ENCODE assay signal across 7 cellular contexts in genomic region chr16:1331712-1332617, GRCh38. TPM values are rescaled to one million over a fixed set of nuclear protein-coding genes. Genes with fewer than 3 reads are reported as not detected.
DNase-seq lines count a peak whose midpoint lies in the region; ATAC-seq, FAIRE-seq and TF ChIP-seq lines count a peak whose summit lies in the region.

No MANE protein-coding gene starts in this region.

- H3K36me3 ChIP-seq in GM06990 (ENCODE audit: control insufficient read depth, insufficient read depth, low read length): no peaks in the 10 kb centered on the region; the same call in 1 of the 2 replicates
- H3K36me3 ChIP-seq in PC-3 (ENCODE audit: low read depth, low read length): no peaks in the 10 kb centered on the region
- no peaks in the 10 kb centered on the region for H3K36me3 ChIP-seq in K562 (ENCODE audit: control insufficient read depth, insufficient read depth, low read length)

- CTCF ChIA-PET in PC-3 (lab: Charles Lee) (no interaction called here), K562 (lab: Yijun Ruan, JAX; ENCODE audit: low intra/inter-chr PET ratio) (no interaction called here)

- no peak for TF ChIP-seq RAD21 in K562 (CRISPR knock-in tag; conservative IDR thresholded peaks at IDR 0.05 in 1 of 2, IDR thresholded peaks at IDR 0.05 in 1 of 2)

- no peaks in the 10 kb centered on the region for H3K9me3 Mint-ChIP-seq in immature natural killer cell
- no peaks in the 10 kb centered on the region for H3K9me3 Mint-ChIP-seq in stimulated activated naive CD8-positive, alpha-beta T cell treated with anti-CD3 and anti-CD28 coated beads, Interleukin-15, Interleukin-2, amounts not matched to agents 100 ng/mL and 50 ng/mL, for 24 hours

- peak overlapping the region; percentile 81 to 95 (median 91) for H3K27ac Mint-ChIP-seq in immature natural killer cell
- H3K27ac Mint-ChIP-seq in stimulated activated naive CD8-positive, alpha-beta T cell treated with anti-CD3 and anti-CD28 coated beads, Interleukin-15, Interleukin-2, amounts not matched to agents 100 ng/mL and 50 ng/mL, for 24 hours: no peak overlapping the region

- no peaks in the 10 kb centered on the region for H3K36me3 Mint-ChIP-seq in immature natural killer cell
- H3K36me3 Mint-ChIP-seq in stimulated activated naive CD8-positive, alpha-beta T cell treated with anti-CD3 and anti-CD28 coated beads, Interleukin-15, Interleukin-2, amounts not matched to agents 100 ng/mL and 50 ng/mL, for 24 hours (ENCODE audit: low read depth): no peaks in the 10 kb centered on the region

- in situ Hi-C loops in K562 (cut with MboI): no loop called here

- BruUV-seq in PC-3 (replicated peaks; lab: Mats Ljungman, UMichigan) (no TSS peak), K562 (replicated peaks; lab: Mats Ljungman, UMichigan) (no TSS peak)

- H4K20me1 ChIP-seq in PC-3 (ENCODE audit: low read length) (no peaks in the 10 kb centered on the region), K562 (replicated peaks; ENCODE audit: control insufficient read depth, insufficient read depth, low read length) (0 out of 2 replicates have a peak, but pooled peaks cover 9% of the 10 kb centered on the region)

- DNase-seq in GM06990 (ENCODE audit: extremely low read depth, insufficient read length) (peak; percentile 59), PC-3 (peak; percentile 55), K562 (ENCODE audit: extremely low read depth in 1 of 4, low spot score in 3 of 4) (peak; percentile 74 to 91 (median 82)), immature natural killer cell (peak; percentile 80 to 88 (median 85)), NCI-H187 treated with DMSO at 0.1 percent for 48 hours (lab: John Stamatoyannopoulos, UW) (no peak)

- no peak overlapping the region for H3K27ac ChIP-seq in PC-3 (ENCODE audit: low read length)
- peak overlapping the region; percentile 90 for H3K27ac ChIP-seq in K562 (ENCODE audit: extremely low read depth, low read depth, low read length)

- H3K79me2 ChIP-seq in PC-3 (ENCODE audit: low read length) (no peaks in the 10 kb centered on the region), K562 (ENCODE audit: control insufficient read depth, insufficient read depth, low read length) (no peaks in the 10 kb centered on the region)

- peaks cover 3% of the 10 kb centered on the region; the same call in 1 of the 2 replicates for H3K27me3 ChIP-seq in GM06990 (replicated peaks; ENCODE audit: control insufficient read depth, insufficient read depth, low read length)
- no peaks in the 10 kb centered on the region for H3K27me3 ChIP-seq in PC-3 (ENCODE audit: low read length)
- peaks cover 6 to 19% of the 10 kb centered on the region in 2 experiments; a peak in 3 of 5 replicates for H3K27me3 ChIP-seq in K562 (ENCODE audit: control insufficient read depth in 2 of 2, insufficient read depth in 2 of 2, low read length in 2 of 2)

- H3K9ac ChIP-seq in PC-3 (ENCODE audit: low read length) (no peak overlapping the region), K562 (ENCODE audit: insufficient read depth in 1 of 2, low read depth in 2 of 2, low read length in 2 of 2) (peak overlapping the region; percentile 77 to 80)

- WGBS in K562 (ENCODE audit: insufficient coverage, low coverage, missing lambda C conversion rate): 36% methylated on average over 30 of the region's 34 CpGs

- peak; percentile 93 for FAIRE-seq in K562 (lab: Jason Lieb, UNC)

- H3K4me1 ChIP-seq in PC-3 (ENCODE audit: insufficient read depth, low read length) (peaks cover 12% of the 10 kb centered on the region; the same call in 1 of the 2 replicates), K562 (replicated peaks in 1 of 2; ENCODE audit: control insufficient read depth in 2 of 2, insufficient read depth in 2 of 2, low read length in 2 of 2) (peaks cover 17 to 74% of the 10 kb centered on the region in 2 experiments)

- H3K27me3 Mint-ChIP-seq in immature natural killer cell (ENCODE audit: low read depth in 3 of 3): peaks cover 4 to 12% (median 10%) of the 10 kb centered on the region in 3 donors
- peaks cover 22% of the 10 kb centered on the region for H3K27me3 Mint-ChIP-seq in stimulated activated naive CD8-positive, alpha-beta T cell treated with anti-CD3 and anti-CD28 coated beads, Interleukin-15, Interleukin-2, amounts not matched to agents 100 ng/mL and 50 ng/mL, for 24 hours

- H3K4me2 ChIP-seq in PC-3 (ENCODE audit: low read length) (peak overlapping the region; percentile 62), K562 (ENCODE audit: insufficient read depth, low read length) (peak overlapping the region; percentile 77)

- ATAC-seq in HG02884 (IDR thresholded peaks at IDR 0.05; ENCODE audit: unreplicated experiment): peak; percentile 50
- peak; percentile 65 for ATAC-seq in PC-3
- peak; percentile 81 for ATAC-seq in K562

- no peaks in the 10 kb centered on the region for H3K9me3 ChIP-seq in PC-3 (ENCODE audit: low read length)
- 0 out of 2 replicates have a peak, but pooled peaks cover 4% of the 10 kb centered on the region for H3K9me3 ChIP-seq in K562 (replicated peaks; ENCODE audit: control insufficient read depth, insufficient read depth, low read depth, low read length)

- peak; percentile 41 for TF ChIP-seq EP300 in K562 (IDR thresholded peaks at IDR 0.05; ENCODE audit: low read length)

- H3K9me1 ChIP-seq in K562 (ENCODE audit: control insufficient read depth, insufficient read depth, low read length): no peaks in the 10 kb centered on the region

- H3K4me3 ChIP-seq in GM06990 (replicated peaks; ENCODE audit: low read depth, low read length) (peak overlapping the region; percentile 36), PC-3 (ENCODE audit: low read length) (peak overlapping the region; percentile 26; the same call in 1 of the 2 replicates), K562 (peak overlapping the region; percentile 31)

- POLR2A ChIA-PET in PC-3 (lab: Charles Lee; ENCODE audit: unreplicated experiment): no interaction called here
- POLR2A ChIA-PET in K562 (lab: Yijun Ruan, JAX): interaction anchor here (0.5 to 2.0 kb wide), 13 partner anchors 11 to 906 kb away, joined by 3 to 15 read pairs (median 3); partner anchors contain the start of genes TRAF7 and UBE2I

- no peaks in the 10 kb centered on the region for H3K9me2 ChIP-seq in PC-3 (replicated peaks; ENCODE audit: low read length)

- H3K4me3 Mint-ChIP-seq in immature natural killer cell: peak overlapping the region; percentile 80 to 87 (median 86)
- H3K4me3 Mint-ChIP-seq in stimulated activated naive CD8-positive, alpha-beta T cell treated with anti-CD3 and anti-CD28 coated beads, Interleukin-15, Interleukin-2, amounts not matched to agents 100 ng/mL and 50 ng/mL, for 24 hours: peak overlapping the region; percentile 61

- intact Hi-C loops in PC-3 (cut with micrococcal nuclease) (no loop called here), K562 (cut with micrococcal nuclease) (loop anchor here (2.0 kb wide), 1 partner anchor 23 kb away; the partner anchor contains the start of gene UBE2I)

- peaks cover 19% of the 10 kb centered on the region in 2 donors for H3K4me1 Mint-ChIP-seq in immature natural killer cell
- H3K4me1 Mint-ChIP-seq in stimulated activated naive CD8-positive, alpha-beta T cell treated with anti-CD3 and anti-CD28 coated beads, Interleukin-15, Interleukin-2, amounts not matched to agents 100 ng/mL and 50 ng/mL, for 24 hours (ENCODE audit: low read depth): peaks cover 14% of the 10 kb centered on the region

- no peaks in the 10 kb centered on the region for H3F3A ChIP-seq in PC-3 (ENCODE audit: low read length, unreplicated experiment)

- H2AFZ ChIP-seq in PC-3 (ENCODE audit: low read length) (peak overlapping the region; percentile 45), K562 (ENCODE audit: low read depth, low read length) (peak overlapping the region; percentile 86)

- TF ChIP-seq CTCF in GM06990 (IDR thresholded peaks at IDR 0.05; ENCODE audit: insufficient read depth, low read length, poor library complexity, severe bottlenecking) (no peak), PC-3 (conservative IDR thresholded peaks at IDR 0.05; ENCODE audit: low read depth, low read length) (no peak), K562 (IDR thresholded peaks at IDR 0.05 in 2 of 3, conservative IDR thresholded peaks at IDR 0.05 in 1 of 3; ENCODE audit: insufficient read depth in 2 of 3, low read depth in 1 of 3, low read length in 3 of 3) (no peak)

- TF ChIP-seq POLR2A in K562 (conservative IDR thresholded peaks at IDR 0.05): peak; percentile 70

RNA-seq across cellular contexts. Expression of gene BAIAP3, which starts 1.5 kb away (rescaled TPM):
- 13.1 and 18.2 TPM in 2 replicates for total RNA-seq in PC-3 (2014; rRNA removed)
- 10.8 and 42.1 TPM in 2 replicates for total RNA-seq in K562 (2011; cell fraction: chromatin; rRNA removed; ENCODE audit: low replicate concordance)
- 29.0 and 32.5 TPM in 2 replicates for total RNA-seq in K562 (2011; cell fraction: nucleolus; rRNA removed)
- total RNA-seq in K562 (2011; cell fraction: nucleoplasm; rRNA removed): 13.0 and 13.4 TPM in 2 replicates
- 2.3 and 4.5 TPM in 2 replicates for total RNA-seq in K562 (2014; rRNA removed)
- total RNA-seq in K562 (2014; rRNA removed; fragmentation: Illumina TruSeq; extraction: Trizol): 0.06 and 0.18 TPM in 2 replicates
- total RNA-seq in K562 (2015; rRNA removed; fragmentation: Illumina TruSeq; extraction: Trizol): 0.33 and 1.2 TPM in 2 replicates
- total RNA-seq in K562 (2021): 3.3 and 3.4 TPM in 2 replicates
- polyA plus RNA-seq in K562 (2011; rRNA removed): 0.81 and 1.8 TPM in 2 replicates
- 0.55 and 1.9 TPM in 2 replicates for polyA plus RNA-seq in K562 (2011; cell fraction: cytosol; rRNA removed)
- 15.2 and 24.6 TPM in 2 replicates for polyA plus RNA-seq in K562 (2011; cell fraction: nucleus; rRNA removed)
- polyA plus RNA-seq in K562 (2012): 3.2 and 13.5 TPM in 2 replicates
- 0.34 and 1.1 TPM in 2 replicates for polyA plus RNA-seq in K562 (2014; fragmentation: Illumina TruSeq; extraction: Trizol)
- polyA plus RNA-seq in K562 (2014; fragmentation: Nextera tagmentation; extraction: Ambion mirVana): under 1 TPM in 1 of 2 experiments, not detected in 1; 0.03 TPM
- 1.5 and 4.5 TPM in 2 replicates for polyA plus RNA-seq in K562 (2014; rRNA removed)
- 0.33 and 1.1 TPM in 2 replicates for polyA minus RNA-seq in K562 (2011; rRNA and poly(A)+ RNA removed)
- polyA minus RNA-seq in K562 (2011; cell fraction: cytosol; rRNA and poly(A)+ RNA removed): 1.7 and 1.9 TPM in 2 replicates
- polyA minus RNA-seq in K562 (2011; cell fraction: nucleus; rRNA and poly(A)+ RNA removed): 8.8 and 11.0 TPM in 2 replicates
- 1 to 10 TPM in 2 of 3 donors, not detected in 1; 1.9 to 4.0 TPM for polyA plus RNA-seq in immature natural killer cell

RNA-seq across cellular contexts. Expression of gene TSR3, which starts 19.7 kb away (rescaled TPM):
- total RNA-seq in PC-3 (2014; rRNA removed) (117 and 142 TPM in 2 replicates), K562 (2014; rRNA removed) (74.8 and 100.0 TPM in 2 replicates), K562 (2014; rRNA removed; fragmentation: Illumina TruSeq; extraction: Trizol) (6.7 TPM in 2 replicates), K562 (2015; rRNA removed; fragmentation: Illumina TruSeq; extraction: Trizol) (29.6 and 31.9 TPM in 2 replicates), K562 (2021) (50.5 and 53.7 TPM in 2 replicates)
- 2.8 and 6.4 TPM in 2 replicates for total RNA-seq in K562 (2011; cell fraction: chromatin; rRNA removed; ENCODE audit: low replicate concordance)
- 8.8 and 12.3 TPM in 2 replicates for total RNA-seq in K562 (2011; cell fraction: nucleolus; rRNA removed)
- 3.4 and 7.0 TPM in 2 replicates for total RNA-seq in K562 (2011; cell fraction: nucleoplasm; rRNA removed)
- polyA plus RNA-seq in K562 (2011; rRNA removed) (15.8 and 16.5 TPM in 2 replicates), K562 (2014; fragmentation: Illumina TruSeq; extraction: Trizol) (10.3 and 22.1 TPM in 2 replicates), K562 (2014; fragmentation: Nextera tagmentation; extraction: Ambion mirVana) (1 to 10 TPM; 1.5 to 2.4 TPM), K562 (2014; rRNA removed) (53.3 and 75.7 TPM in 2 replicates), immature natural killer cell (100 to 1,000 TPM; 104 to 143 (median 114) TPM)
- polyA plus RNA-seq in K562 (2011; cell fraction: cytosol; rRNA removed): 21.3 and 65.5 TPM in 2 replicates
- 12.1 and 18.1 TPM in 2 replicates for polyA plus RNA-seq in K562 (2011; cell fraction: nucleus; rRNA removed)
- polyA plus RNA-seq in K562 (2012): 34.9 and 46.9 TPM in 2 replicates
- 2.6 and 4.5 TPM in 2 replicates for polyA minus RNA-seq in K562 (2011; rRNA and poly(A)+ RNA removed)
- polyA minus RNA-seq in K562 (2011; cell fraction: cytosol; rRNA and poly(A)+ RNA removed): 17.2 and 24.6 TPM in 2 replicates
- polyA minus RNA-seq in K562 (2011; cell fraction: nucleus; rRNA and poly(A)+ RNA removed): 7.1 and 7.8 TPM in 2 replicates

RNA-seq across cellular contexts. Expression of gene GNPTG, which starts 19.8 kb away (rescaled TPM):
- total RNA-seq in PC-3 (2014; rRNA removed): 36.0 and 36.3 TPM in 2 replicates
- total RNA-seq in K562 (2011; cell fraction: chromatin; rRNA removed; ENCODE audit: low replicate concordance): 42.1 and 68.9 TPM in 2 replicates
- 52.6 and 53.5 TPM in 2 replicates for total RNA-seq in K562 (2011; cell fraction: nucleolus; rRNA removed)
- total RNA-seq in K562 (2011; cell fraction: nucleoplasm; rRNA removed): 51.0 and 57.1 TPM in 2 replicates
- total RNA-seq in K562 (2014; rRNA removed): 22.3 and 24.0 TPM in 2 replicates
- total RNA-seq in K562 (2014; rRNA removed; fragmentation: Illumina TruSeq; extraction: Trizol): 4.7 and 6.1 TPM in 2 replicates
- total RNA-seq in K562 (2015; rRNA removed; fragmentation: Illumina TruSeq; extraction: Trizol): 13.6 and 13.9 TPM in 2 replicates
- total RNA-seq in K562 (2021): 19.9 and 22.2 TPM in 2 replicates
- 18.6 and 20.7 TPM in 2 replicates for polyA plus RNA-seq in K562 (2011; rRNA removed)
- polyA plus RNA-seq in K562 (2011; cell fraction: cytosol; rRNA removed): 20.9 and 40.1 TPM in 2 replicates
- polyA plus RNA-seq in K562 (2011; cell fraction: nucleus; rRNA removed): 55.5 and 97.5 TPM in 2 replicates
- 18.3 and 26.9 TPM in 2 replicates for polyA plus RNA-seq in K562 (2012)
- polyA plus RNA-seq in K562 (2014; fragmentation: Illumina TruSeq; extraction: Trizol): 9.0 and 13.6 TPM in 2 replicates
- polyA plus RNA-seq in K562 (2014; fragmentation: Nextera tagmentation; extraction: Ambion mirVana): 1 to 10 TPM in 1 of 2 experiments, under 1 TPM in 1; 0.69 to 1.0 TPM
- 31.5 and 33.3 TPM in 2 replicates for polyA plus RNA-seq in K562 (2014; rRNA removed)
- polyA minus RNA-seq in K562 (2011; rRNA and poly(A)+ RNA removed): 1.6 and 5.7 TPM in 2 replicates
- polyA minus RNA-seq in K562 (2011; cell fraction: cytosol; rRNA and poly(A)+ RNA removed): 7.7 and 10.3 TPM in 2 replicates
- 11.7 and 13.1 TPM in 2 replicates for polyA minus RNA-seq in K562 (2011; cell fraction: nucleus; rRNA and poly(A)+ RNA removed)
- 10 to 100 TPM; 44.3 to 76.5 (median 64.1) TPM for polyA plus RNA-seq in immature natural killer cell

RNA-seq across cellular contexts. Expression of gene UBE2I, which starts 22.5 kb away (rescaled TPM):
- total RNA-seq in PC-3 (2014; rRNA removed) (71.3 and 116 TPM in 2 replicates), K562 (2014; rRNA removed) (64.7 and 104 TPM in 2 replicates), K562 (2014; rRNA removed; fragmentation: Illumina TruSeq; extraction: Trizol) (103 and 114 TPM in 2 replicates), K562 (2015; rRNA removed; fragmentation: Illumina TruSeq; extraction: Trizol) (96.9 and 104 TPM in 2 replicates), K562 (2021) (208 and 215 TPM in 2 replicates)
- total RNA-seq in K562 (2011; cell fraction: chromatin; rRNA removed; ENCODE audit: low replicate concordance): 163 and 370 TPM in 2 replicates
- total RNA-seq in K562 (2011; cell fraction: nucleolus; rRNA removed): 214 and 227 TPM in 2 replicates
- 128 and 149 TPM in 2 replicates for total RNA-seq in K562 (2011; cell fraction: nucleoplasm; rRNA removed)
- polyA plus RNA-seq in K562 (2011; rRNA removed) (132 and 145 TPM in 2 replicates), K562 (2014; fragmentation: Illumina TruSeq; extraction: Trizol) (222 and 254 TPM in 2 replicates), K562 (2014; fragmentation: Nextera tagmentation; extraction: Ambion mirVana) (10 to 100 TPM; 36.6 to 45.1 TPM), K562 (2014; rRNA removed) (171 and 184 TPM in 2 replicates), immature natural killer cell (100 to 1,000 TPM in 2 of 3 donors, 10 to 100 TPM in 1; 94.1 to 119 (median 101) TPM)
- polyA plus RNA-seq in K562 (2011; cell fraction: cytosol; rRNA removed): 67.6 and 119 TPM in 2 replicates
- polyA plus RNA-seq in K562 (2011; cell fraction: nucleus; rRNA removed): 140 and 142 TPM in 2 replicates
- 143 and 153 TPM in 2 replicates for polyA plus RNA-seq in K562 (2012)
- 118 and 130 TPM in 2 replicates for polyA minus RNA-seq in K562 (2011; rRNA and poly(A)+ RNA removed)
- polyA minus RNA-seq in K562 (2011; cell fraction: cytosol; rRNA and poly(A)+ RNA removed): 69.2 and 93.4 TPM in 2 replicates
- polyA minus RNA-seq in K562 (2011; cell fraction: nucleus; rRNA and poly(A)+ RNA removed): 62.3 and 72.8 TPM in 2 replicates
